In the genomic region with DNA sequence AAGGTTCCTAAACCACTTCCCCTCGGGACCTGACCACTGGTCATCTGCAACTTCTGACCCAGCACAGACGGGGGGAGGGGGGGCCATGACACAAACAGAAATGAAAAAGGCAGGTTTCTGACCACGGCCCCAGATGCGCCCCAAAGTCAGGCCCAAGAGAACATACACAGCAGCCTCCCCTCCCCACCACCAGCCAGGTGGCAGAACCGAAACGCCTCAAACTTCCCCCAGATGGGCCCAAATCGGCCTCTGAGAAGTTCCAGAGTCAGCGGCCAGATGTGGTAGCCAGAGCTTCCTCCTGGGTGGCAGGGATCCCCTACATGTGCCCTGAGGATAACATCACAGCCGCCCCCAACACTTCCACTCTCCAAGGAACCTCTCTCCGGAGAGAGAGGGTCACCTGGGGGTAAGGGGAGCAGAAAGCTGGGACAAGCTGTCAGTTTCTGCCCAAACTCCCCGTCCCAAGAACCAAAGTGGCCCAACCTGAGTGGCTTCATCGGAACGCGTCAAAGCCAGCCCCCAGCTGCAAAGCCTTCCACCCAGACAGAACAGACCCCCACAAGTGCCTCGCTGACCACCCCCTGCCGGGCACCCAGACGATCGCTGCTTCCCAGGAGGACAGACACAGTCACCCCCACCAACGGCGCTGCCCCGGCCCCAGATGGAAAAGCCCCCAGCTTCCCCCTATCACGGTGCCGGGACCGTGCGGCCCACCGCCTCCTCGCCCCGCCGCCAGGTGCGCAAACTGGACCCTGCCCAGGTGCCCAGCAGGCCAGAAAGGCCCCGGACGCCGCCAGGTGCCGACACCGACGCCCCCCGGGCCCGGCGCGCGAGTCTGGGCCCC, we compare ENCODE assay signal across 8 cellular contexts. TPM values are rescaled to one million over a fixed set of nuclear protein-coding genes. Genes with fewer than 3 reads are reported as not detected.
DNase-seq lines count a peak whose midpoint lies in the region; ATAC-seq, FAIRE-seq and TF ChIP-seq lines count a peak whose summit lies in the region.

No MANE protein-coding gene starts in this region.

- H3K27me3 ChIP-seq in CD8-positive, alpha-beta memory T cell (ENCODE audit: insufficient read depth, low read length, poor library complexity, severe bottlenecking), result no peaks in the 10 kb centered on the region
- H3K27me3 ChIP-seq in left ventricle myocardium inferior (ENCODE audit: low read depth), result no peaks in the 10 kb centered on the region
- no peaks in the 10 kb centered on the region for H3K27me3 ChIP-seq in sigmoid colon

- H3K4me3 ChIP-seq in CD8-positive, alpha-beta memory T cell (ENCODE audit: low read length), result peak overlapping the region; percentile 76
- H3K4me3 ChIP-seq in left ventricle myocardium inferior (peak overlapping the region; percentile 94), sigmoid colon (peak overlapping the region; percentile 85 to 100 (median 94))

- CTCF ChIA-PET in CD8-positive, alpha-beta memory T cell (lab: Charles Lee), result interaction anchor here (0.8 to 6.6 kb wide), 29 partner anchors 12 to 398 kb away, joined by 3 to 81 read pairs (median 5); partner anchors contain the start of genes COPE, DDX49, FKBP8 and REX1BD
- CTCF ChIA-PET in activated naive CD4-positive, alpha-beta T cell treated with anti-CD3 and anti-CD28 coated beads for 36 hours (lab: Charles Lee), result interaction anchor here (0.6 to 4.2 kb wide), 18 partner anchors 10 to 639 kb away, joined by 3 to 26 read pairs (median 9); partner anchors contain the start of genes FKBP8, KXD1, REX1BD and UBA52

- peak overlapping the region; percentile 92 for H3K27ac ChIP-seq in CD8-positive, alpha-beta memory T cell (ENCODE audit: low read depth, low read length)
- H3K27ac ChIP-seq in left ventricle myocardium inferior (replicated peaks) (peak overlapping the region; percentile 94), sigmoid colon (peak overlapping the region; percentile 99 to 100 (median 99))

- peak overlapping the region; percentile 87 to 98 (median 94) for H3K4me3 Mint-ChIP-seq in CD8-positive, alpha-beta memory T cell
- peak overlapping the region; percentile 85 for H3K4me3 Mint-ChIP-seq in activated naive CD4-positive, alpha-beta T cell treated with anti-CD3 and anti-CD28 coated beads for 36 hours

- peaks cover 31 to 39% (median 35%) of the 10 kb centered on the region in 3 donors for H3K4me1 Mint-ChIP-seq in CD8-positive, alpha-beta memory T cell
- peaks cover 27% of the 10 kb centered on the region for H3K4me1 Mint-ChIP-seq in activated naive CD4-positive, alpha-beta T cell treated with anti-CD3 and anti-CD28 coated beads for 36 hours (ENCODE audit: low read depth)

- ATAC-seq in HG03460 (IDR thresholded peaks at IDR 0.05; ENCODE audit: unreplicated experiment), result no peak

- WGBS in sigmoid colon, 2 donors, result 0 to 1% methylated on average over 41 of the region's 41 CpGs

- H3K4me1 ChIP-seq in CD8-positive, alpha-beta memory T cell (ENCODE audit: insufficient read depth, low read length), result peaks cover 24% of the 10 kb centered on the region
- H3K4me1 ChIP-seq in left ventricle myocardium inferior (peaks cover 53% of the 10 kb centered on the region), sigmoid colon (peaks cover 0 to 26% (median 17%) of the 10 kb centered on the region in 4 donors)

- H3K36me3 Mint-ChIP-seq in CD8-positive, alpha-beta memory T cell, result peaks cover 0 to 16% (median 0%) of the 10 kb centered on the region in 3 donors
- H3K36me3 Mint-ChIP-seq in activated naive CD4-positive, alpha-beta T cell treated with anti-CD3 and anti-CD28 coated beads for 36 hours (ENCODE audit: low read depth), result peaks cover 1% of the 10 kb centered on the region

- intact Hi-C loops in activated naive CD4-positive, alpha-beta T cell treated with anti-CD3 and anti-CD28 coated beads for 36 hours (cut with micrococcal nuclease), result loop anchor here (2.0 kb wide), 1 partner anchor 50 kb away; no protein-coding TSS in a partner anchor
- intact Hi-C loops in left ventricle myocardium inferior (cut with micrococcal nuclease) (loop anchor here (5.0 kb wide), 1 partner anchor 54 kb away; no protein-coding TSS in a partner anchor), sigmoid colon (cut with DNase I) (loop anchor here (5.0 kb wide), 2 partner anchors 51 to 59 kb away; partner anchors contain the start of gene UBA52)

- no peaks in the 10 kb centered on the region for H3K9me3 ChIP-seq in CD8-positive, alpha-beta memory T cell (ENCODE audit: low read length)
- no peaks in the 10 kb centered on the region for H3K9me3 ChIP-seq in left ventricle myocardium inferior (replicated peaks)
- H3K9me3 ChIP-seq in sigmoid colon, result no peaks in the 10 kb centered on the region

- POLR2A ChIA-PET in CD8-positive, alpha-beta memory T cell (lab: Charles Lee), result interaction anchor here (1.0 to 3.5 kb wide), 11 partner anchors 14 to 240 kb away, joined by 3 to 38 read pairs (median 6); partner anchors contain the start of genes KXD1, REX1BD and UBA52

- H3K27me3 Mint-ChIP-seq in CD8-positive, alpha-beta memory T cell, result peaks cover 0 to 2% of the 10 kb centered on the region in 2 donors
- H3K27me3 Mint-ChIP-seq in activated naive CD4-positive, alpha-beta T cell treated with anti-CD3 and anti-CD28 coated beads for 36 hours (ENCODE audit: low read depth), result no peaks in the 10 kb centered on the region

- peak in 2 of 5 donors; percentile 25 to 58 for DNase-seq in CD8-positive, alpha-beta memory T cell
- DNase-seq in activated naive CD4-positive, alpha-beta T cell treated with anti-CD3 and anti-CD28 coated beads for 36 hours, result peak; percentile 44
- peak; percentile 41 for DNase-seq in left ventricle myocardium inferior
- DNase-seq in sigmoid colon, result peak; percentile 81
- DNase-seq in NCI-H1694 treated with DMSO at 0.1 percent for 48 hours (lab: John Stamatoyannopoulos, UW), result no peak
- no peak for DNase-seq in urothelium cell line (ENCODE audit: low spot score)

- no peak for TF ChIP-seq POLR2A in sigmoid colon (IDR thresholded peaks at IDR 0.05)

- TF ChIP-seq EP300 in Ishikawa (IDR thresholded peaks at IDR 0.05; ENCODE audit: borderline replicate concordance) (no peak), sigmoid colon (IDR thresholded peaks at IDR 0.05) (no peak)

- no peaks in the 10 kb centered on the region for H3K9me3 Mint-ChIP-seq in CD8-positive, alpha-beta memory T cell
- H3K9me3 Mint-ChIP-seq in activated naive CD4-positive, alpha-beta T cell treated with anti-CD3 and anti-CD28 coated beads for 36 hours, result no peaks in the 10 kb centered on the region

- peak overlapping the region; percentile 79 to 100 (median 96) for H3K27ac Mint-ChIP-seq in CD8-positive, alpha-beta memory T cell
- H3K27ac Mint-ChIP-seq in activated naive CD4-positive, alpha-beta T cell treated with anti-CD3 and anti-CD28 coated beads for 36 hours, result peak overlapping the region; percentile 84

- H3K36me3 ChIP-seq in CD8-positive, alpha-beta memory T cell (ENCODE audit: insufficient read depth, low read length), result no peaks in the 10 kb centered on the region
- H3K36me3 ChIP-seq in left ventricle myocardium inferior, result no peaks in the 10 kb centered on the region
- H3K36me3 ChIP-seq in sigmoid colon, result no peaks in the 10 kb centered on the region

- FAIRE-seq in urothelium cell line (lab: Jason Lieb, UNC), result no peak

- TF ChIP-seq CTCF in left ventricle myocardium inferior (IDR thresholded peaks at IDR 0.05; ENCODE audit: borderline replicate concordance), result no peak
- no peak for TF ChIP-seq CTCF in sigmoid colon (IDR thresholded peaks at IDR 0.05)

- no peak for TF ChIP-seq RAD21 in Ishikawa (IDR thresholded peaks at IDR 0.05; ENCODE audit: low read depth)

TF ChIP-seq in Ishikawa, 13 proteins besides CTCF, POLR2A, EP300 and RAD21:
- TF ChIP-seq TCF12 (IDR thresholded peaks at IDR 0.05; ENCODE audit: low read depth), result peak; percentile 11; the same call in 1 of the 2 replicates
- TF ChIP-seq TAF1 (IDR thresholded peaks at IDR 0.05; ENCODE audit: low read depth), result 0 out of 2 replicates have a peak, but pooled peaks have one; percentile 12
- TF ChIP-seq USF1 (IDR thresholded peaks at IDR 0.05), result no peak
- TF ChIP-seq YY1 (IDR thresholded peaks at IDR 0.05; ENCODE audit: low read depth), result peak; percentile 5; the same call in 1 of the 2 replicates
- no peak for TF ChIP-seq CEBPB (IDR thresholded peaks at IDR 0.05)

RNA-seq across cellular contexts. Expression of gene ELL, which starts 0.8 kb away (rescaled TPM):
- total RNA-seq in CD8-positive, alpha-beta memory T cell, result 10 to 100 TPM; 24.4 to 25.5 TPM
- 22.1 TPM for polyA plus RNA-seq in CD8-positive, alpha-beta memory T cell
- total RNA-seq in activated naive CD4-positive, alpha-beta T cell treated with anti-CD3 and anti-CD28 coated beads for 36 hours, result 10 to 100 TPM; 14.1 TPM
- 7.9 TPM for total RNA-seq in left ventricle myocardium inferior
- total RNA-seq in sigmoid colon, result 10 to 100 TPM in 3 of 4 donors, 1 to 10 TPM in 1; 7.1 to 20.2 (median 11.9) TPM
- polyA plus RNA-seq in sigmoid colon, result 10 to 100 TPM in 1 of 3 donors, 1 to 10 TPM in 2; 6.2 to 14.6 (median 8.4) TPM

RNA-seq across cellular contexts. Expression of gene FKBP8, which starts 22.3 kb away (rescaled TPM):
- total RNA-seq in CD8-positive, alpha-beta memory T cell, result 100 to 1,000 TPM; 161 to 170 TPM
- polyA plus RNA-seq in CD8-positive, alpha-beta memory T cell, result 138 TPM
- 100 to 1,000 TPM; 161 to 163 TPM for total RNA-seq in activated naive CD4-positive, alpha-beta T cell treated with anti-CD3 and anti-CD28 coated beads for 36 hours
- total RNA-seq in left ventricle myocardium inferior (153 TPM), sigmoid colon (100 to 1,000 TPM; 366 to 456 (median 403) TPM)
- 100 to 1,000 TPM; 200 to 234 (median 232) TPM for polyA plus RNA-seq in sigmoid colon

RNA-seq across cellular contexts. Expression of gene KXD1, which starts 36.6 kb away (rescaled TPM):
- total RNA-seq in CD8-positive, alpha-beta memory T cell, result 100 to 1,000 TPM; 127 to 128 TPM
- 84.4 TPM for polyA plus RNA-seq in CD8-positive, alpha-beta memory T cell
- total RNA-seq in activated naive CD4-positive, alpha-beta T cell treated with anti-CD3 and anti-CD28 coated beads for 36 hours, result 10 to 100 TPM; 86.7 TPM
- total RNA-seq in left ventricle myocardium inferior (52.0 TPM), sigmoid colon (100 to 1,000 TPM; 107 to 122 (median 120) TPM)
- 100 to 1,000 TPM in 1 of 3 donors, 10 to 100 TPM in 2; 84.9 to 118 (median 93.2) TPM for polyA plus RNA-seq in sigmoid colon

RNA-seq across cellular contexts. Expression of gene UBA52, which starts 50.6 kb away (rescaled TPM):
- total RNA-seq in CD8-positive, alpha-beta memory T cell, result 1,000 to 10,000 TPM; 1,684 to 1,700 TPM
- polyA plus RNA-seq in CD8-positive, alpha-beta memory T cell, result 1,487 TPM
- 1,000 to 10,000 TPM; 1,997 to 2,122 TPM for total RNA-seq in activated naive CD4-positive, alpha-beta T cell treated with anti-CD3 and anti-CD28 coated beads for 36 hours
- total RNA-seq in left ventricle myocardium inferior (643 TPM), sigmoid colon (1,000 to 10,000 TPM in 1 of 4 donors, 100 to 1,000 TPM in 3; 450 to 1,088 (median 720) TPM)
- 1,000 to 10,000 TPM; 1,029 to 1,720 (median 1,156) TPM for polyA plus RNA-seq in sigmoid colon

Comparison
In these comparisons a context has a peak if more than half of its experiments do, and no peak if none do; other contexts are left out.
1. DNase-seq: peak in activated naive CD4-positive, alpha-beta T cell treated with anti-CD3 and anti-CD28 coated beads for 36 hours (single experiment), left ventricle myocardium inferior (single experiment) and sigmoid colon (single experiment); none in NCI-H1694 treated with DMSO at 0.1 percent for 48 hours (single experiment) and urothelium cell line (single experiment).
2. Peak in every context shown above with its lines, with median percentiles within 50 percentile points of each other: H3K27ac ChIP-seq and H3K4me3 ChIP-seq.